In the genomic region with DNA sequence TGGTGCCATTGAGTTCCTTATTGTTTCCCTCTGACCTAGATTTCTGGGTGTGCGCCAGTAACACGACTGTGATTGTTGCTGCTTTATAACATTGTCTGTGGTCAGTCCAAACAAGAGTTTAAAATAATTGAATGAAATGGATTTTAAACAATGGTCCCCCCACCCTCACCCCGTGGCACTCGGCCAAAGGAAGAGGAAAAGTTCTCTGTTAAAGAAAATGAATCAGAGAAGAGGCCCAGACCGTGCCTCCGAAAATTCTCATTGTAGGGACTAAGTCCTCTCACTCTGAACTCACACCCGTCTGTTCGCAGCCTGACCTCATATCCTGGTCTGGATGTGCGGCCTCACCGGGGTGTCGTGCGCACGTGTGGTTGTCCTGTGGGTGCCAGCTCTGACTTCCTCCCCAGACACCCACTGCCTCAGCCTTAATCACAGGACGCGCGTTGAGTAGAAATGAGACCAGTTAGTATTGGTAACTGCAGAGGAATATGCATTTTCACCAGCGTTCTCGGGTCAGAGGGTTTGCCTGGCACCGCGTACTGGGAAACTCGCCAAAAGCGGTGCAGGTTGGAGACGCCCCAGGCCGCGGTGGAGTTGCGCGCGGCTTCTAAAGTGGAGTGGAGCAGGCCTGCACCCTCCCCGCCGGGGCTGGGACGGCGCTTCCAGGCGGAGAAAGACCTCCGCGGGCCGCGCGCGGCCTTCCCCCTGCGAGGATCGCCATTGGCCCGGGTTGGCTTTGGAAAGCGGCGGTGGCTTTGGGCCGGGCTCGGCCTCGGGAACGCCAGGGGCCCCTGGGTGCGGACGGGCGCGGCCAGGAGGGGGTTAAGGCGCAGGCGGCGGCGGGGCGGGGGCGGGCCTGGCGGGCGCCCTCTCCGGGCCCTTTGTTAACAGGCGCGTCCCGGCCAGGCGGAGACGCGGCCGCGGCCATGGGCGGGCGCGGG, we compare ENCODE assay signal across 8 cellular contexts. TPM values are rescaled to one million over a fixed set of nuclear protein-coding genes. Genes with fewer than 3 reads are reported as not detected.
A peak's percentile ranks its signal among the peaks of the same experiment; 100 is the strongest.
DNase-seq lines count a peak whose midpoint lies in the region; ATAC-seq and TF ChIP-seq lines count a peak whose summit lies in the region.

Gene ABL1 (plus strand): TSS at position 884 of the 941 bp plus-strand sequence. CDS start 193 bp downstream, outside the sequence.

- intact Hi-C loops in adrenal gland (cut with DNase I) = no loop called here
- intact Hi-C loops in heart right ventricle (cut with DNase I) = loop anchor here in 6 of 10 donors (2.0 to 10.0 kb wide), 5 partner anchors 26 to 120 kb away; no protein-coding TSS in a partner anchor
- intact Hi-C loops in vagina (cut with DNase I) = loop anchor here (2.0 kb wide), 1 partner anchor 54 kb away; no protein-coding TSS in a partner anchor

- H3K9me3 ChIP-seq in adrenal gland (replicated peaks in 1 of 3) (no peaks in the 10 kb centered on the region), heart right ventricle (no peaks in the 10 kb centered on the region), vagina (no peaks in the 10 kb centered on the region)

- H3K4me3 ChIP-seq in adrenal gland (peak within 1 kb of the TSS in 3 of 4 donors; percentile 38 to 70 (median 58)), heart right ventricle (peak within 1 kb of the TSS; percentile 36 to 78 (median 68)), vagina (peak within 1 kb of the TSS; percentile 73 to 77)

- TF ChIP-seq CTCF in adrenal gland (IDR thresholded peaks at IDR 0.05) = no peak
- TF ChIP-seq CTCF in heart right ventricle (IDR thresholded peaks at IDR 0.05) = no peak
- TF ChIP-seq CTCF in vagina (IDR thresholded peaks at IDR 0.05) = no peak

- H3K27me3 ChIP-seq in adrenal gland = no peaks in the 10 kb centered on the region
- no peaks in the 10 kb centered on the region for H3K27me3 ChIP-seq in heart right ventricle
- no peaks in the 10 kb centered on the region for H3K27me3 ChIP-seq in vagina

- 2 to 5% (median 3%) methylated on average over 18 to 72 of the region's 72 CpGs for WGBS in adrenal gland, 4 donors
- WGBS in heart right ventricle, 2 donors = 2 to 3% methylated on average over 69 to 72 of the region's 72 CpGs

- peak in 1 of 2 donors; percentile 34 for TF ChIP-seq POLR2A in adrenal gland (IDR thresholded peaks at IDR 0.05)
- TF ChIP-seq POLR2A in vagina (IDR thresholded peaks at IDR 0.05) = no peak

- H3K4me1 ChIP-seq in adrenal gland (replicated peaks in 1 of 2) (peaks cover 0 to 54% of the 10 kb centered on the region in 2 donors), heart right ventricle (peaks cover 10 to 75% (median 66%) of the 10 kb centered on the region in 9 donors), vagina (peaks cover 63% of the 10 kb centered on the region)

- H3K36me3 ChIP-seq in adrenal gland (replicated peaks in 1 of 2) (no peaks in the 10 kb centered on the region), heart right ventricle (no peaks in the 10 kb centered on the region), vagina (no peaks in the 10 kb centered on the region)

- peak; percentile 79 for DNase-seq in ELF-1 (ENCODE audit: low read depth, low spot score)
- DNase-seq in H4 (ENCODE audit: low spot score) = peak; percentile 77
- DNase-seq in NAMALWA (ENCODE audit: low spot score) = peak; percentile 92
- DNase-seq in T-helper 1 cell = peak; percentile 12 to 81 (median 37)
- DNase-seq in adrenal gland = peak; percentile 68 to 83 (median 78)
- peak; percentile 78 to 84 for DNase-seq in heart right ventricle
- DNase-seq in pulmonary artery endothelial cell (ENCODE audit: low read depth, low spot score) = no peak
- DNase-seq in vagina (ENCODE audit: extremely low spot score in 2 of 2) = no peak

- H3K27ac ChIP-seq in adrenal gland = peak within 1 kb of the TSS; percentile 32 to 93 (median 80)
- H3K27ac ChIP-seq in heart right ventricle = peak within 1 kb of the TSS; percentile 92 to 96 (median 94)
- peak within 1 kb of the TSS; percentile 91 for H3K27ac ChIP-seq in vagina

- ATAC-seq in heart right ventricle = peak; percentile 73 to 92 (median 86)

RNA-seq across cellular contexts. Expression of gene ABL1, which starts in this region (rescaled TPM):
- total RNA-seq in H4 (2014; rRNA removed; shearing (Covaris generic)) = 18.5 and 20.0 TPM in 2 replicates
- 10 to 100 TPM; 32.2 to 83.2 (median 55.9) TPM for total RNA-seq in adrenal gland
- polyA plus RNA-seq in adrenal gland = 10 to 100 TPM; 30.0 to 52.1 (median 33.6) TPM
- total RNA-seq in heart right ventricle = 10 to 100 TPM; 27.1 to 48.8 (median 34.0) TPM
- polyA plus RNA-seq in heart right ventricle = 10 to 100 TPM; 16.2 TPM
- 49.2 and 59.5 TPM in 2 replicates for total RNA-seq in pulmonary artery endothelial cell
- total RNA-seq in vagina = 68.5 TPM

Comparison
In these comparisons a context has a peak if more than half of its experiments do, and no peak if none do; other contexts are left out.
1. DNase-seq: peak in ELF-1 (single experiment), H4 (single experiment), NAMALWA (single experiment), T-helper 1 cell (5 of 5), adrenal gland (7 of 7) and heart right ventricle (2 of 2); none in pulmonary artery endothelial cell (single experiment) and vagina (0 of 2).
2. intact Hi-C loops: an anchor here in heart right ventricle (2.0 to 10.0 kb wide) and vagina (2.0 kb wide); none called in adrenal gland.
3. Peak in every context shown above with its lines, with median percentiles within 50 percentile points of each other: H3K27ac ChIP-seq and H3K4me3 ChIP-seq.